23 cellular contexts compared by ENCODE assay signal in the genomic region with DNA sequence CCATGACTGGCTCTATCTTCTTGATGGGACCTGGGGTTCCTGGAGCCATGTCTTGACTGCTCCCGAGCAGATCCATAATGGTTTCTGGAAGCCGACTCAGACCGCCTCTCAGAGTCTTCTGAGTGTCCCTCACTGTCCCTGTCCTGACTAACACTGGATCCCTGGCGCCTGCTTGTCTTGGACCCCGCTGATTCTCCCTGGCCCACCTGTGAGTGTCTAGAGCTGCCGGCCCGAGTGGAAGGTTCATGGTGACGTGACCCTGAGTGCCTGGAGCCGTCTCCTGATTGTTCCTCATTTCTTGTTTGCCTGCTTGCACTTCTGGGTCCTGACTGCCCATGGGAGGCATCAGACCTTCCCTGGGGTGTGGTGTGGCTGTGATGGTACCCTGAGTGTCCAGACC. TPM values are rescaled to one million over a fixed set of nuclear protein-coding genes. Genes with fewer than 3 reads are reported as not detected.
DNase-seq lines count a peak whose midpoint lies in the region; ATAC-seq and TF ChIP-seq lines count a peak whose summit lies in the region.
"Had no signal": no experiment of that assay in that cellular context is flagged by ENCODE, and none has a peak within 500 bp of the region (broad histone marks: within the 10 kb centered on the region; RNA-seq: fewer than 3 reads in every experiment).

No MANE protein-coding gene starts in this region.

- no peaks in the 10 kb centered on the region for H3K36me3 ChIP-seq in RWPE2 (ENCODE audit: low read depth)
- H3K36me3 ChIP-seq in neural progenitor cell, result no peaks in the 10 kb centered on the region
- H3K36me3 ChIP-seq in sigmoid colon, result peaks cover 0 to 5% (median 0%) of the 10 kb centered on the region in 4 donors

- TF ChIP-seq POLR2A in sigmoid colon (IDR thresholded peaks at IDR 0.05), result no peak

- H3K36me3 Mint-ChIP-seq in neural progenitor cell, result no peaks in the 10 kb centered on the region
- H3K36me3 Mint-ChIP-seq: CD4-positive, alpha-beta memory T cell had no signal

- H3K9me3 ChIP-seq in RWPE2 (ENCODE audit: severe bottlenecking) (no peaks in the 10 kb centered on the region), neural progenitor cell (ENCODE audit: low read depth) (peaks cover 13% of the 10 kb centered on the region), sigmoid colon (peaks cover 0 to 2% (median 0%) of the 10 kb centered on the region in 4 donors)

- no peak overlapping the region for H3K9ac ChIP-seq in neural progenitor cell
- H3K9ac ChIP-seq: GM23248 had no signal

- intact Hi-C loops in sigmoid colon (cut with DNase I), result no loop called here

- TF ChIP-seq CTCF in RWPE2 (IDR thresholded peaks at IDR 0.05; ENCODE audit: poor library complexity, severe bottlenecking) (no peak), neural progenitor cell (IDR thresholded peaks at IDR 0.05) (no peak), sigmoid colon (IDR thresholded peaks at IDR 0.05) (no peak)

- H3K27ac Mint-ChIP-seq in neural progenitor cell, result no peak overlapping the region
- H3K27ac Mint-ChIP-seq: CD4-positive, alpha-beta memory T cell had no signal

- H2AFZ ChIP-seq in neural progenitor cell (replicated peaks), result no peak overlapping the region
- H2AFZ ChIP-seq: GM23248 had no signal

- no peak for TF ChIP-seq EP300 in sigmoid colon (IDR thresholded peaks at IDR 0.05)

- H3K4me2 ChIP-seq in neural progenitor cell, result no peak overlapping the region

- no peak for ATAC-seq in RWPE2 (ENCODE audit: low read depth)
- no peak for ATAC-seq in GM18517 (IDR thresholded peaks at IDR 0.05; ENCODE audit: unreplicated experiment)

- H3K79me2 ChIP-seq in neural progenitor cell (ENCODE audit: low read depth), result no peaks in the 10 kb centered on the region

- H3K4me1 Mint-ChIP-seq in neural progenitor cell, result no peaks in the 10 kb centered on the region
- H3K4me1 Mint-ChIP-seq: CD4-positive, alpha-beta memory T cell had no signal

- peaks cover 4% of the 10 kb centered on the region for H3K27me3 ChIP-seq in RWPE2 (ENCODE audit: insufficient read depth, poor library complexity, severe bottlenecking)
- no peaks in the 10 kb centered on the region for H3K27me3 ChIP-seq in neural progenitor cell
- H3K27me3 ChIP-seq in sigmoid colon, result no peaks in the 10 kb centered on the region

- no peak overlapping the region for H3K27ac ChIP-seq in RWPE2 (ENCODE audit: poor library complexity, severe bottlenecking)
- H3K27ac ChIP-seq in neural progenitor cell, result no peak overlapping the region
- no peak overlapping the region for H3K27ac ChIP-seq in sigmoid colon
- H3K27ac ChIP-seq: 22Rv1, GM23248 had no signal

- H3F3A ChIP-seq in neural progenitor cell (ENCODE audit: low read depth), result no peaks in the 10 kb centered on the region

- H3K4me3 ChIP-seq in RWPE2 (ENCODE audit: severe bottlenecking) (no peak overlapping the region), neural progenitor cell (no peak overlapping the region), sigmoid colon (no peak overlapping the region)
- H3K4me3 ChIP-seq: GM23248 had no signal

- no peaks in the 10 kb centered on the region for H4K20me1 ChIP-seq in neural progenitor cell (ENCODE audit: low read depth)

- peak overlapping the region; percentile 46 for H3K4me3 Mint-ChIP-seq in neural progenitor cell
- H3K4me3 Mint-ChIP-seq: CD4-positive, alpha-beta memory T cell had no signal

- WGBS in sigmoid colon, 2 donors, result 95 to 96% methylated on average over 9 of the region's 9 CpGs

- H3K27me3 Mint-ChIP-seq in neural progenitor cell (ENCODE audit: insufficient read depth, low read depth), result peaks cover 9% of the 10 kb centered on the region

- no peaks in the 10 kb centered on the region for H3K4me1 ChIP-seq in RWPE2 (ENCODE audit: insufficient read depth, poor library complexity, severe bottlenecking)
- no peaks in the 10 kb centered on the region for H3K4me1 ChIP-seq in neural progenitor cell
- no peaks in the 10 kb centered on the region for H3K4me1 ChIP-seq in sigmoid colon

- peaks cover 75% of the 10 kb centered on the region for H3K9me3 Mint-ChIP-seq in neural progenitor cell

- peak; percentile 41 for DNase-seq in activated effector memory CD4-positive, alpha-beta T cell treated with anti-CD3 and anti-CD28 coated beads, Interleukin-2, amount 50 U/mL, for 16 hours
- no peak for DNase-seq in activated effector memory CD4-positive, alpha-beta T cell treated with Interleukin-2 at 50 U/mL for 16 hours
- DNase-seq in RWPE2 (ENCODE audit: low spot score) (peak; percentile 42), neural progenitor cell (ENCODE audit: low spot score) (no peak), sigmoid colon (peak; percentile 55), AG08395 (ENCODE audit: low spot score) (no peak), HuH-7.5 (ENCODE audit: low spot score) (no peak)
- DNase-seq: C1 segment of cervical spinal cord; Calu3; CD4-positive, alpha-beta memory T cell; COR-L47; DMS53; DMS79 treated with DMSO at 0.1 percent for 48 hours; GF-D8; GM23248; H7; HCEC 1CT had no signal

RNA-seq across cellular contexts. Expression of a gene that starts 15.1 kb away (rescaled TPM):
- total RNA-seq in neural progenitor cell (ENCODE audit: low replicate concordance) (not detected in 2 replicates), sigmoid colon (not detected)
- polyA plus RNA-seq in sigmoid colon, result under 1 TPM in 2 of 3 donors, not detected in 1; under 0.01 to 0.01 TPM
- total RNA-seq: Calu3; CD4-positive, alpha-beta memory T cell; G401; H1; H7 had no signal
- polyA plus RNA-seq: BJ; CD4-positive, alpha-beta memory T cell; H1 had no signal

RNA-seq across cellular contexts. Expression of a gene that starts 49.9 kb away (rescaled TPM):
- total RNA-seq in neural progenitor cell (ENCODE audit: low replicate concordance), result not detected in 2 replicates
- not detected for total RNA-seq in sigmoid colon
- polyA plus RNA-seq in sigmoid colon, result not detected
- total RNA-seq: Calu3; CD4-positive, alpha-beta memory T cell; Daoy; G401; GM23248; H1; H7 had no signal
- polyA plus RNA-seq: BJ; CD4-positive, alpha-beta memory T cell; GM23248; H1 had no signal

Comparison
In these comparisons a context has a peak if more than half of its experiments do, and no peak if none do; other contexts are left out.
1. DNase-seq: peak in activated effector memory CD4-positive, alpha-beta T cell treated with anti-CD3 and anti-CD28 coated beads, Interleukin-2, amount 50 U/mL, for 16 hours (single experiment), RWPE2 (single experiment) and sigmoid colon (single experiment); none in activated effector memory CD4-positive, alpha-beta T cell treated with Interleukin-2 at 50 U/mL for 16 hours (single experiment), neural progenitor cell (single experiment), AG08395 (single experiment) and HuH-7.5 (single experiment).